Comparison of ENCODE assay signal across 12 cellular contexts in genomic region chr10:72009062-72009429, GRCh38. TPM values are rescaled to one million over a fixed set of nuclear protein-coding genes. Genes with fewer than 3 reads are reported as not detected.
DNase-seq lines count a peak whose midpoint lies in the region; ATAC-seq and TF ChIP-seq lines count a peak whose summit lies in the region.
"Had no signal": no experiment of that assay in that cellular context is flagged by ENCODE, and none has a peak within 500 bp of the region (broad histone marks: within the 10 kb centered on the region; RNA-seq: fewer than 3 reads in every experiment).

No MANE protein-coding gene starts in this region.

- peaks cover 82% of the 10 kb centered on the region for H3K4me1 ChIP-seq in BLaER1
- peaks cover 51 to 76% of the 10 kb centered on the region in 2 donors for H3K4me1 ChIP-seq in adrenal gland (replicated peaks in 1 of 2)
- H3K4me1 ChIP-seq in hepatocyte (ENCODE audit: insufficient read depth), result peaks cover 19% of the 10 kb centered on the region
- peaks cover 48 to 57% of the 10 kb centered on the region in 2 donors for H3K4me1 ChIP-seq in gastrocnemius medialis
- H3K4me1 ChIP-seq: pancreas had no signal

- peaks cover 10% of the 10 kb centered on the region for H3K9me3 ChIP-seq in BLaER1
- H3K9me3 ChIP-seq in adrenal gland (replicated peaks in 1 of 3), result no peaks in the 10 kb centered on the region
- no peaks in the 10 kb centered on the region for H3K9me3 ChIP-seq in hepatocyte (ENCODE audit: low read depth)
- H3K9me3 ChIP-seq in gastrocnemius medialis, result no peaks in the 10 kb centered on the region
- no peaks in the 10 kb centered on the region for H3K9me3 ChIP-seq in CD4-positive, alpha-beta T cell (ENCODE audit: control insufficient read depth, low read length)
- H3K9me3 ChIP-seq: pancreas had no signal

- no peak for TF ChIP-seq CTCF in adrenal gland (IDR thresholded peaks at IDR 0.05)
- no peak for TF ChIP-seq CTCF in hepatocyte (IDR thresholded peaks at IDR 0.05; ENCODE audit: poor library complexity)
- TF ChIP-seq CTCF in gastrocnemius medialis (IDR thresholded peaks at IDR 0.05 in 4 of 5, conservative IDR thresholded peaks at IDR 0.05 in 1 of 5), result no peak
- no peak for TF ChIP-seq CTCF in CD4-positive, alpha-beta T cell (IDR thresholded peaks at IDR 0.05)
- no peak for TF ChIP-seq CTCF in glutamatergic neuron (IDR thresholded peaks at IDR 0.05; ENCODE audit: partially characterized antibody, unreplicated experiment)

- H3K4me2 ChIP-seq in BLaER1 (peak overlapping the region; percentile 78), hepatocyte (peak overlapping the region; percentile 20)

- peaks cover 8% of the 10 kb centered on the region for H3K79me2 ChIP-seq in hepatocyte

- H3K4me3 Mint-ChIP-seq in CD4-positive, alpha-beta T cell, result no peak overlapping the region
- H3K4me3 Mint-ChIP-seq in glutamatergic neuron (ENCODE audit: unreplicated experiment), result no peak overlapping the region
- H3K4me3 Mint-ChIP-seq: activated T-cell treated with anti-CD3 and anti-CD28 coated beads, Interleukin-2, amount 50 U/mL, for 72 hours had no signal

- no peaks in the 10 kb centered on the region for H3K27me3 ChIP-seq in BLaER1
- no peaks in the 10 kb centered on the region for H3K27me3 ChIP-seq in adrenal gland
- no peaks in the 10 kb centered on the region for H3K27me3 ChIP-seq in hepatocyte
- no peaks in the 10 kb centered on the region for H3K27me3 ChIP-seq in gastrocnemius medialis
- no peaks in the 10 kb centered on the region for H3K27me3 ChIP-seq in CD4-positive, alpha-beta T cell (ENCODE audit: control insufficient read depth, insufficient read depth, low read length)
- H3K27me3 ChIP-seq: pancreas had no signal

- peak overlapping the region; percentile 64; the same call in 1 of the 2 replicates for H3K9ac ChIP-seq in BLaER1

- no peaks in the 10 kb centered on the region for H3K9me3 Mint-ChIP-seq in CD4-positive, alpha-beta T cell
- peaks cover 6% of the 10 kb centered on the region for H3K9me3 Mint-ChIP-seq in glutamatergic neuron (ENCODE audit: unreplicated experiment)
- H3K9me3 Mint-ChIP-seq: activated T-cell treated with anti-CD3 and anti-CD28 coated beads, Interleukin-2, amount 50 U/mL, for 72 hours had no signal

- no peak overlapping the region for H3K27ac Mint-ChIP-seq in CD4-positive, alpha-beta T cell
- H3K27ac Mint-ChIP-seq in glutamatergic neuron (ENCODE audit: unreplicated experiment), result no peak overlapping the region
- H3K27ac Mint-ChIP-seq: activated T-cell treated with anti-CD3 and anti-CD28 coated beads, Interleukin-2, amount 50 U/mL, for 72 hours had no signal

- peak in 1 of 2 donors; percentile 1 for ATAC-seq in gastrocnemius medialis
- no peak for ATAC-seq in CD4-positive, alpha-beta T cell (ENCODE audit: poor library complexity)
- ATAC-seq in HG03439 (IDR thresholded peaks at IDR 0.05; ENCODE audit: unreplicated experiment), result no peak
- ATAC-seq: activated T-cell treated with anti-CD3 and anti-CD28 coated beads, Interleukin-2, amount 50 U/mL, for 72 hours; HCT116 had no signal

- no peaks in the 10 kb centered on the region for H4K20me1 ChIP-seq in BLaER1
- no peaks in the 10 kb centered on the region for H4K20me1 ChIP-seq in hepatocyte (ENCODE audit: insufficient read depth, poor library complexity, severe bottlenecking)

- H3K9me2 ChIP-seq in hepatocyte (replicated peaks; ENCODE audit: insufficient read depth), result no peaks in the 10 kb centered on the region

- no peaks in the 10 kb centered on the region for H3K4me1 Mint-ChIP-seq in CD4-positive, alpha-beta T cell (ENCODE audit: low read depth)
- peaks cover 27% of the 10 kb centered on the region for H3K4me1 Mint-ChIP-seq in glutamatergic neuron (ENCODE audit: low read depth, unreplicated experiment)

- H3K27me3 Mint-ChIP-seq in CD4-positive, alpha-beta T cell, result no peaks in the 10 kb centered on the region
- peaks cover 5% of the 10 kb centered on the region for H3K27me3 Mint-ChIP-seq in glutamatergic neuron (ENCODE audit: unreplicated experiment)

- H3K4me3 ChIP-seq in BLaER1, result no peak overlapping the region; the same call in 1 of the 2 replicates
- H3K4me3 ChIP-seq in adrenal gland, result no peak overlapping the region
- H3K4me3 ChIP-seq in hepatocyte, result no peak overlapping the region
- H3K4me3 ChIP-seq in gastrocnemius medialis, result peak overlapping the region in 1 of 4 donors; percentile 11
- H3K4me3 ChIP-seq: pancreas had no signal

- CTCF ChIA-PET in CD4-positive, alpha-beta T cell (lab: Charles Lee), result no interaction called here

- DNase-seq in adrenal gland, result no peak
- DNase-seq in hepatocyte (ENCODE audit: low spot score), result no peak
- no peak for DNase-seq in gastrocnemius medialis
- no peak for DNase-seq in CD4-positive, alpha-beta T cell
- no peak for DNase-seq in NCI-H1417 (lab: John Stamatoyannopoulos, UW)
- DNase-seq in glutamatergic neuron, result no peak
- DNase-seq: activated T-cell treated with anti-CD3 and anti-CD28 coated beads, Interleukin-2, amount 50 U/mL, for 72 hours; cerebellar nuclear complex had no signal

- in situ Hi-C loops in gastrocnemius medialis (cut with MboI; ENCODE audit: low sequenced_read_pairs in 4 of 4), result no loop called here

- WGBS in adrenal gland, 4 donors, result 30 to 54% (median 45%) methylated on average over 8 to 9 of the region's 9 CpGs
- 61% methylated on average over 9 of the region's 9 CpGs for WGBS in hepatocyte (ENCODE audit: low lambda C conversion rate, missing lambda C conversion rate)

- TF ChIP-seq POLR2A in adrenal gland (IDR thresholded peaks at IDR 0.05), result no peak
- no peak for TF ChIP-seq POLR2A in gastrocnemius medialis (IDR thresholded peaks at IDR 0.05)

- H2AFZ ChIP-seq in hepatocyte, result no peak overlapping the region

- H3K36me3 ChIP-seq in BLaER1 (no peaks in the 10 kb centered on the region), adrenal gland (replicated peaks in 1 of 2) (peaks cover 0 to 23% of the 10 kb centered on the region in 2 donors), hepatocyte (replicated peaks; ENCODE audit: insufficient read depth, low read depth) (no peaks in the 10 kb centered on the region), gastrocnemius medialis (peaks cover 0 to 28% of the 10 kb centered on the region in 2 donors)

- POLR2A ChIA-PET in CD4-positive, alpha-beta T cell (lab: Charles Lee), result no interaction called here

- H3K27ac ChIP-seq in BLaER1 (peak overlapping the region; percentile 82), adrenal gland (peak overlapping the region; percentile 34 to 91 (median 75)), hepatocyte (peak overlapping the region; percentile 84), gastrocnemius medialis (peak overlapping the region; percentile 86 to 92 (median 88))
- no peak overlapping the region for H3K27ac ChIP-seq in CD4-positive, alpha-beta T cell (ENCODE audit: low read depth, low read length)

- intact Hi-C loops in adrenal gland (cut with DNase I), result no loop called here
- intact Hi-C loops in gastrocnemius medialis (cut with DNase I; ENCODE audit: low total_unique reads), result loop anchor here (1.0 kb wide), 1 partner anchor 46 kb away; no protein-coding TSS in a partner anchor
- intact Hi-C loops in CD4-positive, alpha-beta T cell (cut with DNase I, micrococcal nuclease), result no loop called here

- no peaks in the 10 kb centered on the region for H3K36me3 Mint-ChIP-seq in CD4-positive, alpha-beta T cell (ENCODE audit: low read depth)
- H3K36me3 Mint-ChIP-seq in glutamatergic neuron (ENCODE audit: unreplicated experiment), result no peaks in the 10 kb centered on the region

RNA-seq across cellular contexts. Expression of gene CHST3, which starts 44.9 kb away (rescaled TPM):
- total RNA-seq in adrenal gland, result 10 to 100 TPM; 32.2 to 49.7 (median 35.9) TPM
- polyA plus RNA-seq in adrenal gland, result 10 to 100 TPM in 1 of 3 donors, 1 to 10 TPM in 2; 3.9 to 30.2 (median 5.4) TPM
- 13.0 and 14.1 TPM in 2 replicates for total RNA-seq in hepatocyte
- polyA plus RNA-seq in hepatocyte, result 6.1 and 6.8 TPM in 2 replicates
- 10 to 100 TPM; 11.5 to 31.6 (median 16.3) TPM for total RNA-seq in gastrocnemius medialis
- total RNA-seq in CD4-positive, alpha-beta T cell, result not detected
- total RNA-seq in glutamatergic neuron (ENCODE audit: unreplicated experiment), result 0.83 TPM
